8 cellular contexts compared by ENCODE assay signal in genomic region chr18:59139615-59140286, GRCh38. TPM values are rescaled to one million over a fixed set of nuclear protein-coding genes. Genes with fewer than 3 reads are reported as not detected.
DNase-seq lines count a peak whose midpoint lies in the region; ATAC-seq, FAIRE-seq and TF ChIP-seq lines count a peak whose summit lies in the region.

TSS of gene SEC11C (plus strand) at chr18:59139884. CDS start at chr18:59139949, 65 bp downstream.

- H3K27ac ChIP-seq in ACC112 (ENCODE audit: low read depth, low read length), result peak within 1 kb of the TSS; percentile 17; the same call in 1 of the 2 replicates
- peak within 1 kb of the TSS; percentile 97 for H3K27ac ChIP-seq in WERI-Rb-1
- no peak within 1 kb of the TSS for H3K27ac ChIP-seq in smooth muscle cell (ENCODE audit: low read depth)

- H3K4me1 ChIP-seq in ACC112 (ENCODE audit: control insufficient read depth, insufficient read depth, low read length, unreplicated experiment) (peaks cover 13% of the 10 kb centered on the region), smooth muscle cell (ENCODE audit: low read depth) (peaks cover 8% of the 10 kb centered on the region)

- peak; percentile 98 for DNase-seq in NCI-H2227 (lab: John Stamatoyannopoulos, UW; ENCODE audit: unreplicated experiment)
- DNase-seq in WERI-Rb-1, result peak; percentile 99
- DNase-seq in bronchial epithelial cell (ENCODE audit: low read depth), result peak; percentile 95
- peak; percentile 99 for DNase-seq in iPS-NIHi7 (ENCODE audit: extremely low spot score)
- DNase-seq in smooth muscle cell (lab: John Stamatoyannopoulos, UW; ENCODE audit: unreplicated experiment), result peak; percentile 61

- H3K4me3 ChIP-seq in ACC112 (ENCODE audit: low read depth, low read length), result peak within 1 kb of the TSS; percentile 92
- H3K4me3 ChIP-seq in WERI-Rb-1 (ENCODE audit: low read depth, low read length), result peak within 1 kb of the TSS; percentile 72
- peak within 1 kb of the TSS; percentile 69 for H3K4me3 ChIP-seq in bronchial epithelial cell (ENCODE audit: low read depth, low read length)
- H3K4me3 ChIP-seq in smooth muscle cell, result peak within 1 kb of the TSS; percentile 74

- H3F3A ChIP-seq in smooth muscle cell (ENCODE audit: low read depth), result no peaks in the 10 kb centered on the region

- no peak for TF ChIP-seq CTCF in WERI-Rb-1 (IDR thresholded peaks at IDR 0.05; ENCODE audit: low read depth, low read length)
- TF ChIP-seq CTCF in bronchial epithelial cell (IDR thresholded peaks at IDR 0.05; ENCODE audit: insufficient read depth, low read length, severe bottlenecking), result no peak
- no peak for TF ChIP-seq CTCF in smooth muscle cell (IDR thresholded peaks at IDR 0.05; ENCODE audit: borderline replicate concordance, insufficient read depth, poor library complexity, severe bottlenecking)

- H2AFZ ChIP-seq in ACC112 (ENCODE audit: low read length, unreplicated experiment) (peak within 1 kb of the TSS; percentile 81), smooth muscle cell (ENCODE audit: low read depth) (peak within 1 kb of the TSS; percentile 69)

- no peak for FAIRE-seq in bronchial epithelial cell (lab: Jason Lieb, UNC)

- peak within 1 kb of the TSS; percentile 58 for H3K9ac ChIP-seq in smooth muscle cell (ENCODE audit: low read depth)

- H3K79me2 ChIP-seq in ACC112 (ENCODE audit: control insufficient read depth, insufficient read depth, low read length, unreplicated experiment) (no peaks in the 10 kb centered on the region), smooth muscle cell (ENCODE audit: low read depth) (no peaks in the 10 kb centered on the region)

- ATAC-seq in GM18873 (IDR thresholded peaks at IDR 0.05; ENCODE audit: low FRiP score, unreplicated experiment) (peak; percentile 86), HG03139 (IDR thresholded peaks at IDR 0.05; ENCODE audit: unreplicated experiment) (peak; percentile 79)

- under 1% methylated on average over 55 of the region's 55 CpGs for WGBS in smooth muscle cell (ENCODE audit: low lambda C conversion rate)

- H3K27me3 ChIP-seq in ACC112 (ENCODE audit: insufficient read depth, low read length) (peaks cover 42% of the 10 kb centered on the region), WERI-Rb-1 (ENCODE audit: insufficient read depth, low read depth, severe bottlenecking) (no peaks in the 10 kb centered on the region), bronchial epithelial cell (ENCODE audit: control insufficient read depth, insufficient read depth, low read length) (no peaks in the 10 kb centered on the region), smooth muscle cell (ENCODE audit: low read depth) (peaks cover 25% of the 10 kb centered on the region)

- H3K36me3 ChIP-seq in ACC112 (ENCODE audit: insufficient read depth, low read length), result no peaks in the 10 kb centered on the region
- H3K36me3 ChIP-seq in WERI-Rb-1, result peaks cover 4% of the 10 kb centered on the region; the same call in 1 of the 2 replicates
- H3K36me3 ChIP-seq in bronchial epithelial cell (ENCODE audit: control insufficient read depth, insufficient read depth, low read length), result no peaks in the 10 kb centered on the region
- no peaks in the 10 kb centered on the region for H3K36me3 ChIP-seq in smooth muscle cell (ENCODE audit: low read depth)

- peaks cover 3% of the 10 kb centered on the region for H3K9me3 ChIP-seq in WERI-Rb-1 (ENCODE audit: severe bottlenecking)
- H3K9me3 ChIP-seq in smooth muscle cell (replicated peaks; ENCODE audit: low read depth), result no peaks in the 10 kb centered on the region

- no peaks in the 10 kb centered on the region for H4K20me1 ChIP-seq in smooth muscle cell (ENCODE audit: low read depth)

- peak within 1 kb of the TSS; percentile 92 for H3K4me2 ChIP-seq in smooth muscle cell

RNA-seq across cellular contexts. Expression of gene SEC11C, which starts in this region (rescaled TPM):
- total RNA-seq in bronchial epithelial cell, result 48.7 and 61.8 TPM in 2 replicates
- 22.9 and 23.4 TPM in 2 replicates for total RNA-seq in smooth muscle cell
- 37.5 and 55.3 TPM in 2 replicates for polyA plus RNA-seq in smooth muscle cell
